27 cellular contexts compared by ENCODE assay signal in the genomic region with DNA sequence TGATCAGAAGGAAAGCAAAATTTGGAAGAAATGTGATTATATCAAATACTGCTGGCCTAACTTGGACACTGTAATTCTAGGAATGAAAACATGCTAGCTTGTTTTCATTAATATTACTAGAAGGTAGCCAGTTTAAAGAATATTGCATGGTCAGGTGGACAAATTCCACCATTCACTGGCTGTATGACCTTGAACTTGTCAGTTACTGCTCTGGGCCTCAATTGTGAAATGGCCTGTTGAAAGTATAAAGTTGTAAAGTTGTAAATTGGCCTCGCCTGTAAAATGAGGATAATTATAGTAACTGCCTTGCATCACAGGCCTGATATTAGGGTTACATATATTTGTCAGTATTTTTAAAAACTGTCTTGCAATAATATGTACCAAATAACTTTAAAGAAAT.
"Had no signal": no experiment of that assay in that cellular context is flagged by ENCODE, and none has a peak within 500 bp of the region (broad histone marks: within the 10 kb centered on the region; RNA-seq: fewer than 3 reads in every experiment).

No MANE protein-coding gene starts in this region.

- H3K27ac ChIP-seq: adrenal gland, body of pancreas, breast epithelium, SJCRH30, SK-N-MC had no signal

- H3K4me1 ChIP-seq: adrenal gland, breast epithelium, SJCRH30 had no signal

- H3K9me3 ChIP-seq: adrenal gland, body of pancreas, SJCRH30 had no signal

- ATAC-seq: activated CD8-positive, alpha-beta T cell treated with anti-CD3 and anti-CD28 coated beads, Interleukin-2, amount 10 ng/mL, durations not matched to agents 7 days and 5 days; activated naive CD4-positive, alpha-beta T cell treated with anti-CD3 and anti-CD28 coated beads, Interleukin-2, amount 50 U/mL, for 72 hours; body of pancreas; Panc1 had no signal

- H3K27ac Mint-ChIP-seq: activated CD4-positive, alpha-beta T cell treated with anti-CD3 and anti-CD28 coated beads, Interleukin-2, amount 10 ng/mL, durations not matched to agents 24 days and 14 days; activated CD8-positive, alpha-beta T cell treated with anti-CD3 and anti-CD28 coated beads, Interleukin-2, amount 10 ng/mL, durations not matched to agents 7 days and 5 days; activated naive CD4-positive, alpha-beta T cell treated with anti-CD3 and anti-CD28 coated beads for 36 hours; activated naive CD4-positive, alpha-beta T cell treated with anti-CD3 and anti-CD28 coated beads, Interleukin-2, amount 50 U/mL, for 72 hours; activated T-cell treated with anti-CD3 and anti-CD28 coated beads, Interleukin-2, amount 50 U/mL, for 24 hours; IgD-negative memory B cell had no signal

- H3K4me3 Mint-ChIP-seq: activated CD4-positive, alpha-beta T cell treated with anti-CD3 and anti-CD28 coated beads, Interleukin-2, amount 10 ng/mL, durations not matched to agents 24 days and 14 days; activated CD8-positive, alpha-beta T cell treated with anti-CD3 and anti-CD28 coated beads, Interleukin-2, amount 10 ng/mL, durations not matched to agents 7 days and 5 days; activated naive CD4-positive, alpha-beta T cell treated with anti-CD3 and anti-CD28 coated beads for 36 hours; activated T-cell treated with anti-CD3 and anti-CD28 coated beads, Interleukin-2, amount 50 U/mL, for 24 hours; IgD-negative memory B cell had no signal

- H3K27me3 ChIP-seq: adrenal gland, body of pancreas, breast epithelium, SJCRH30 had no signal

- H3K4me1 Mint-ChIP-seq: activated CD4-positive, alpha-beta T cell treated with anti-CD3 and anti-CD28 coated beads, Interleukin-2, amount 10 ng/mL, durations not matched to agents 24 days and 14 days; IgD-negative memory B cell had no signal

- H3K9me3 Mint-ChIP-seq: activated CD4-positive, alpha-beta T cell treated with anti-CD3 and anti-CD28 coated beads, Interleukin-2, amount 10 ng/mL, durations not matched to agents 24 days and 14 days had no signal

- DNase-seq: activated CD4-positive, alpha-beta T cell treated with anti-CD3 and anti-CD28 coated beads, Interleukin-2, amount 10 ng/mL, durations not matched to agents 24 days and 14 days; activated CD4-positive, alpha-beta T cell treated with anti-CD3 and anti-CD28 coated beads, Interleukin-2, amount 50 U/mL, for 48 hours; activated CD8-positive, alpha-beta T cell treated with anti-CD3 and anti-CD28 coated beads, Interleukin-2, amount 10 ng/mL, durations not matched to agents 7 days and 5 days; activated gamma-delta T cell treated with Interleukin-2 at 50 U/mL for 16 hours; activated naive CD4-positive, alpha-beta T cell treated with anti-CD3 and anti-CD28 coated beads for 36 hours; activated T-cell treated with anti-CD3 and anti-CD28 coated beads, Interleukin-2, amount 50 U/mL, for 24 hours; adrenal gland; body of pancreas; Karpas-422; KBM-7; NCI-H1105; NCI-H1417 treated with DMSO at 0.1 percent for 48 hours; NCI-H187 treated with DMSO at 0.1 percent for 48 hours; NCI-H2081; NCI-H2171 treated with DMSO at 0.1 percent for 48 hours; NCI-H2227 treated with DMSO at 0.1 percent for 48 hours; NCI-H446; NCI-H510A treated with DMSO at 0.1 percent for 48 hours; NCI-H69; SHP77; SJCRH30; T1000 had no signal

- H3K27me3 Mint-ChIP-seq: activated CD4-positive, alpha-beta T cell treated with anti-CD3 and anti-CD28 coated beads, Interleukin-2, amount 10 ng/mL, durations not matched to agents 24 days and 14 days; activated T-cell treated with anti-CD3 and anti-CD28 coated beads, Interleukin-2, amount 50 U/mL, for 24 hours; IgD-negative memory B cell had no signal

- H3K36me3 ChIP-seq: adrenal gland, breast epithelium, SJCRH30 had no signal

- H3K36me3 Mint-ChIP-seq: activated naive CD4-positive, alpha-beta T cell treated with anti-CD3 and anti-CD28 coated beads, Interleukin-2, amount 50 U/mL, for 72 hours; IgD-negative memory B cell had no signal

- H3K4me3 ChIP-seq: adrenal gland, body of pancreas, breast epithelium, SJCRH30, SK-N-MC had no signal
